Comparison of ENCODE assay signal across 8 cellular contexts in genomic region chr11:108664730-108665525, GRCh38. TPM values are rescaled to one million over a fixed set of nuclear protein-coding genes. Genes with fewer than 3 reads are reported as not detected.
DNase-seq lines count a peak whose midpoint lies in the region; ATAC-seq, FAIRE-seq and TF ChIP-seq lines count a peak whose summit lies in the region.

Gene DDX10 (plus strand): TSS chr11:108665069. CDS start chr11:108665154, 85 bp downstream.

- H2AFZ ChIP-seq in OCI-LY3 (ENCODE audit: low read depth, low read length) = peak within 1 kb of the TSS; percentile 90
- H2AFZ ChIP-seq in endothelial cell of umbilical vein (ENCODE audit: low read depth, low read length) = peak within 1 kb of the TSS; percentile 84

- H3K4me1 ChIP-seq in OCI-LY3 (ENCODE audit: low read length) = peaks cover 32% of the 10 kb centered on the region
- H3K4me1 ChIP-seq in endothelial cell of umbilical vein (ENCODE audit: control insufficient read depth, extremely low read depth, insufficient read depth, low read length) = peaks cover 21% of the 10 kb centered on the region

- H4K20me1 ChIP-seq in OCI-LY3 (ENCODE audit: insufficient read depth, low read length) (no peaks in the 10 kb centered on the region), endothelial cell of umbilical vein (replicated peaks; ENCODE audit: control insufficient read depth, extremely low read depth, insufficient read depth, low read length) (no peaks in the 10 kb centered on the region)

- H3K4me2 ChIP-seq in OCI-LY3 (ENCODE audit: low read length) (peak within 1 kb of the TSS; percentile 81), endothelial cell of umbilical vein (ENCODE audit: insufficient read depth, low read length) (peak within 1 kb of the TSS; percentile 86)

- H3K4me3 ChIP-seq in OCI-LY3 (ENCODE audit: low read length) (peak within 1 kb of the TSS; percentile 89), endothelial cell of umbilical vein (replicated peaks in 1 of 3; ENCODE audit: insufficient read depth in 1 of 3, low read depth in 1 of 3, low read length in 3 of 3) (peak within 1 kb of the TSS; percentile 52 to 96 (median 85))

- TSS peak; percentile 51 for BruUV-seq in endothelial cell of umbilical vein (replicated peaks; lab: Mats Ljungman, UMichigan)

- peak within 1 kb of the TSS; percentile 69 for H3K9ac ChIP-seq in OCI-LY3 (ENCODE audit: low read length)
- H3K9ac ChIP-seq in endothelial cell of umbilical vein (replicated peaks; ENCODE audit: extremely low read depth, insufficient read depth, low read length) = peak within 1 kb of the TSS; percentile 85

- DNase-seq in D721Med (ENCODE audit: insufficient read length, low spot score) (peak; percentile 53), HuH-7 (ENCODE audit: low spot score) (peak; percentile 88), endothelial cell of umbilical vein (ENCODE audit: low read depth, low spot score) (peak; percentile 99), midbrain (lab: John Stamatoyannopoulos, UW) (peak; percentile 99)
- DNase-seq in activated CD8-positive, alpha-beta memory T cell treated with anti-CD3 and anti-CD28 coated beads, Interleukin-2, amount 50 U/mL, for 48 hours = peak; percentile 98
- DNase-seq in stimulated activated CD8-positive, alpha-beta memory T cell treated with anti-CD3 and anti-CD28 coated beads, Interleukin-2, amount 100 ng/mL, for 1 hour (ENCODE audit: low read depth in 2 of 2) = peak; percentile 97

- peak within 1 kb of the TSS; percentile 35 for H3K27ac ChIP-seq in OCI-LY3 (ENCODE audit: low read length)
- H3K27ac ChIP-seq in endothelial cell of umbilical vein (ENCODE audit: insufficient read depth, low read depth, low read length) = peak within 1 kb of the TSS; percentile 21

- intact Hi-C loops in endothelial cell of umbilical vein (cut with micrococcal nuclease) = loop anchor here (1.0 to 5.0 kb wide), 2 partner anchors 168 to 198 kb away; partner anchors contain the start of genes C11orf65 and POGLUT3

- H3K79me2 ChIP-seq in OCI-LY3 (ENCODE audit: low read length) (peaks cover 51% of the 10 kb centered on the region), endothelial cell of umbilical vein (ENCODE audit: control insufficient read depth, insufficient read depth, low read length) (peaks cover 50% of the 10 kb centered on the region)

- CTCF ChIA-PET in endothelial cell of umbilical vein (lab: Charles Lee) = interaction anchor here (0.7 to 2.7 kb wide), 9 partner anchors 9 to 1274 kb away, joined by 3 to 9 read pairs (median 4); partner anchors contain the start of gene CUL5

- POLR2A ChIA-PET in endothelial cell of umbilical vein (lab: Charles Lee) = interaction anchor here (0.6 to 0.9 kb wide), 5 partner anchors 54 to 803 kb away, joined by 3 to 6 read pairs (median 4); partner anchors contain the start of gene CUL5

- ATAC-seq in GM21515 (IDR thresholded peaks at IDR 0.05; ENCODE audit: unreplicated experiment) = peak; percentile 90

- no peaks in the 10 kb centered on the region for H3K9me3 ChIP-seq in OCI-LY3 (ENCODE audit: insufficient read depth, low read length)
- H3K9me3 ChIP-seq in endothelial cell of umbilical vein (replicated peaks; ENCODE audit: control insufficient read depth, insufficient read depth, low read length) = no peaks in the 10 kb centered on the region

- dilution Hi-C loops in endothelial cell of umbilical vein (cut with MboI; ENCODE audit: extremely low pct_ligation_motif_present, low sequenced_read_pairs) = no loop called here

- H3K36me3 ChIP-seq in OCI-LY3 (replicated peaks; ENCODE audit: low read depth, low read length) = peaks cover 14% of the 10 kb centered on the region
- no peaks in the 10 kb centered on the region for H3K36me3 ChIP-seq in endothelial cell of umbilical vein (ENCODE audit: control insufficient read depth in 2 of 2, extremely low read depth in 1 of 2, insufficient read depth in 2 of 2, low read length in 2 of 2)

- H3K27me3 ChIP-seq in OCI-LY3 (ENCODE audit: low read depth, low read length) = no peaks in the 10 kb centered on the region
- H3K27me3 ChIP-seq in endothelial cell of umbilical vein (ENCODE audit: control insufficient read depth in 2 of 2, insufficient read depth in 2 of 2, low read length in 2 of 2) = no peaks in the 10 kb centered on the region

- H3K9me1 ChIP-seq in endothelial cell of umbilical vein (replicated peaks; ENCODE audit: control insufficient read depth, extremely low read depth, insufficient read depth, low read length) = no peaks in the 10 kb centered on the region

- no peak for TF ChIP-seq POLR2A in endothelial cell of umbilical vein (IDR thresholded peaks at IDR 0.05; ENCODE audit: low read depth, low read length)

- FAIRE-seq in D721Med (lab: Jason Lieb, UNC) = peak; percentile 75
- FAIRE-seq in endothelial cell of umbilical vein (lab: Jason Lieb, UNC) = peak; percentile 98

- TF ChIP-seq CTCF in D721Med (IDR thresholded peaks at IDR 0.05; ENCODE audit: insufficient read depth, missing control alignments) (no peak), OCI-LY3 (IDR thresholded peaks at IDR 0.05; ENCODE audit: low read depth, low read length) (peak; percentile 6; the same call in 1 of the 2 replicates), endothelial cell of umbilical vein (IDR thresholded peaks at IDR 0.05; ENCODE audit: extremely low read depth in 1 of 2, insufficient read depth in 1 of 2, low read depth in 1 of 2, low read length in 2 of 2) (peak in 1 of 2 donors; percentile 9)

TF ChIP-seq in endothelial cell of umbilical vein, 7 proteins besides CTCF, POLR2A, EP300 and RAD21:
- TF ChIP-seq JUN (IDR thresholded peaks at IDR 0.05; ENCODE audit: borderline replicate concordance, insufficient read depth, insufficient read length, low read depth) (peak; percentile 90), MAX (IDR thresholded peaks at IDR 0.05; ENCODE audit: insufficient read depth, insufficient read length) (peak; percentile 50), POLR2AphosphoS5 (IDR thresholded peaks at IDR 0.05; ENCODE audit: insufficient read depth, low read depth, low read length) (no peak)
TF ChIP-seq in endothelial cell of umbilical vein: peak in this region for 2.

RNA-seq across cellular contexts. Expression of gene DDX10, which starts in this region (rescaled TPM):
- total RNA-seq in endothelial cell of umbilical vein = 35.2 and 48.9 TPM in 2 replicates
- polyA plus RNA-seq in endothelial cell of umbilical vein = 27.5 and 29.8 TPM in 2 replicates
- polyA plus RNA-seq in endothelial cell of umbilical vein (2011; cell fraction: cytosol; rRNA removed) = 29.5 and 35.5 TPM in 2 replicates
- 32.8 and 44.8 TPM in 2 replicates for polyA plus RNA-seq in endothelial cell of umbilical vein (2011; cell fraction: nucleus; rRNA removed)
- polyA plus RNA-seq in endothelial cell of umbilical vein (2012) = 38.0 and 45.5 TPM in 2 replicates
- 36.5 and 45.6 TPM in 2 replicates for polyA minus RNA-seq in endothelial cell of umbilical vein
- 12.7 TPM for polyA minus RNA-seq in endothelial cell of umbilical vein (2011; cell fraction: cytosol; rRNA and poly(A)+ RNA removed)
- polyA minus RNA-seq in endothelial cell of umbilical vein (2011; cell fraction: nucleus; rRNA and poly(A)+ RNA removed) = 49.6 and 67.8 TPM in 2 replicates

Comparison
In these comparisons a context has a peak if more than half of its experiments do, and no peak if none do; other contexts are left out.
1. Peak in every context shown above with its lines: DNase-seq, ATAC-seq, H3K4me3 ChIP-seq and H3K27ac ChIP-seq.